In the genomic region with DNA sequence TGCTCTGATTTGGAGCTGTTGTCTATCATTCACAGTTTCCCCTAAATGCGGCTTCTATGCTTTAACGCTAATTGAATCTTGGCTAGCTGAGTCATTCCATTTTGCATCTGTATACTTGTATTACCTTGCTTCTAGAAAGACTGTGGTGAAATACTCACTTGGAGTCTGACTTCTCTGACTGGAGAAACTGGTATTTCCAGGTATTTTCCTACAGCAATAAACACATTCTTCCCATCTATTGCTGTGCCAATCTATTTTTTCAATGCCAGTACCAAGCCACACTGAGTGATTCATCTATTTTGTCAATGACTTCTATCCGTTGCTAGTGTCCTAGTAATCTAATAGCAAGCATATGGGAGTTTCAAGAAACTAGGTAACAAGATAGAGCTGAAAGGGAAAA, we compare ENCODE assay signal across 15 cellular contexts.
DNase-seq lines count a peak whose midpoint lies in the region; ATAC-seq and TF ChIP-seq lines count a peak whose summit lies in the region.
"Had no signal": no experiment of that assay in that cellular context is flagged by ENCODE, and none has a peak within 500 bp of the region (broad histone marks: within the 10 kb centered on the region; RNA-seq: fewer than 3 reads in every experiment).

No MANE protein-coding gene starts in this region.

- WGBS in trophoblast cell (ENCODE audit: extremely low coverage, insufficient coverage, insufficient read length), result no CpG with 5 or more reads among the region's 3 CpGs

- H3K27me3 Mint-ChIP-seq in Calu3 (ENCODE audit: unreplicated experiment), result no peaks in the 10 kb centered on the region
- H3K27me3 Mint-ChIP-seq: stimulated activated memory B cell treated with anti-CD40 and anti-IgM and Interleukin-4, amounts not matched to agents 10 μg/mL and 1 μg/mL and 100 μg/mL, for 72 hours had no signal

- H4K12ac ChIP-seq in trophoblast cell (ENCODE audit: low read depth, low read length), result no peak overlapping the region

- no peak overlapping the region for H3K18ac ChIP-seq in trophoblast cell (ENCODE audit: low read length)

- TF ChIP-seq CTCF in Calu3 (IDR thresholded peaks at IDR 0.05; ENCODE audit: unreplicated experiment) (no peak), epithelial cell of esophagus (IDR thresholded peaks at IDR 0.05; ENCODE audit: insufficient read depth, low read depth, low read length, missing control alignments) (no peak)

- CTCF ChIA-PET in Calu3 (lab: Charles Lee), result no interaction called here

- no TSS peak for BruUV-seq in Calu3 (replicated peaks; lab: Mats Ljungman, UMichigan)

- H3K23ac ChIP-seq in trophoblast cell (ENCODE audit: low read length), result no peak overlapping the region

- peak overlapping the region; percentile 67 for H3K27ac Mint-ChIP-seq in Calu3 (ENCODE audit: unreplicated experiment)
- H3K27ac Mint-ChIP-seq: activated T-helper 2 cell treated with anti-CD3 and anti-CD28 coated beads, Interferon-gamma antibody, Interleukin-2, Interleukin-4, amounts not matched to agents 10 μg/mL and 5 μg/mL and 100 μg/mL, durations not matched to agents 14 hours and 24 hours and 36 hours; stimulated activated memory B cell treated with anti-CD40 and anti-IgM and Interleukin-4, amounts not matched to agents 10 μg/mL and 1 μg/mL and 100 μg/mL, for 72 hours had no signal

- peak; percentile 70 for TF ChIP-seq EP300 in Ishikawa (IDR thresholded peaks at IDR 0.05; ENCODE audit: borderline replicate concordance)

- H3K9me3 Mint-ChIP-seq in Calu3 (ENCODE audit: low read depth, unreplicated experiment), result no peaks in the 10 kb centered on the region
- H3K9me3 Mint-ChIP-seq: activated T-helper 2 cell treated with anti-CD3 and anti-CD28 coated beads, Interferon-gamma antibody, Interleukin-2, Interleukin-4, amounts not matched to agents 10 μg/mL and 5 μg/mL and 100 μg/mL, durations not matched to agents 14 hours and 24 hours and 36 hours; stimulated activated memory B cell treated with anti-CD40 and anti-IgM and Interleukin-4, amounts not matched to agents 10 μg/mL and 1 μg/mL and 100 μg/mL, for 72 hours had no signal

- H3K9ac ChIP-seq in trophoblast cell (ENCODE audit: low read length), result no peak overlapping the region
- H3K9ac ChIP-seq: SK-N-SH had no signal

- intact Hi-C loops in Calu3 (cut with micrococcal nuclease; ENCODE audit: unreplicated experiment), result no loop called here

- peaks cover 26% of the 10 kb centered on the region for H3K4me1 Mint-ChIP-seq in Calu3 (ENCODE audit: low read depth, unreplicated experiment)

- H2AFZ ChIP-seq in trophoblast cell (ENCODE audit: insufficient read depth, low read length, poor library complexity), result no peak overlapping the region

- no peak overlapping the region for H3K4me2 ChIP-seq in trophoblast cell (ENCODE audit: low read length)
- H3K4me2 ChIP-seq: SK-N-SH had no signal

- no peaks in the 10 kb centered on the region for H3K79me2 ChIP-seq in trophoblast cell (ENCODE audit: control insufficient read depth, insufficient read depth, low read length, poor library complexity)

- H3K4me3 ChIP-seq in epithelial cell of esophagus (ENCODE audit: low read length) (no peak overlapping the region), trophoblast cell (ENCODE audit: low read depth, low read length) (no peak overlapping the region)

- DNase-seq in Calu3 (peak; percentile 11), epithelial cell of esophagus (ENCODE audit: low read depth) (peak; percentile 98), trophoblast cell (peak; percentile 69 to 96), SK-N-DZ (ENCODE audit: low spot score) (no peak), T-helper 9 cell (no peak)
- DNase-seq: activated CD4-positive, CD25-positive, alpha-beta regulatory T cell; foreskin fibroblast; NCI-H2171 treated with DMSO at 0.1 percent for 48 hours; SK-N-SH; stimulated activated CD4-positive, alpha-beta T cell treated with anti-CD3 and anti-CD28 coated beads, Interleukin-4, amount 100 ng/mL, for 24 hours had no signal

- no peak overlapping the region for H2BK12ac ChIP-seq in trophoblast cell (ENCODE audit: low read length)

- H3K36me3 Mint-ChIP-seq in Calu3 (ENCODE audit: insufficient read depth, unreplicated experiment), result no peaks in the 10 kb centered on the region
- H3K36me3 Mint-ChIP-seq: stimulated activated memory B cell treated with anti-CD40 and anti-IgM and Interleukin-4, amounts not matched to agents 10 μg/mL and 1 μg/mL and 100 μg/mL, for 72 hours had no signal

- H3K79me1 ChIP-seq in trophoblast cell (ENCODE audit: low read length), result peaks cover 6% of the 10 kb centered on the region

- no peak overlapping the region for H2AK5ac ChIP-seq in trophoblast cell (ENCODE audit: low read length)

- H2BK120ac ChIP-seq in trophoblast cell (ENCODE audit: insufficient read depth, low read length, poor library complexity), result no peak overlapping the region

- no peak overlapping the region for H3K4me3 Mint-ChIP-seq in Calu3 (ENCODE audit: low read depth, unreplicated experiment)
- H3K4me3 Mint-ChIP-seq: stimulated activated memory B cell treated with anti-CD40 and anti-IgM and Interleukin-4, amounts not matched to agents 10 μg/mL and 1 μg/mL and 100 μg/mL, for 72 hours had no signal

- peak; percentile 16; the same call in 1 of the 2 replicates for TF ChIP-seq RAD21 in Ishikawa (IDR thresholded peaks at IDR 0.05; ENCODE audit: low read depth)

- H3K27ac ChIP-seq in trophoblast cell (ENCODE audit: low read depth, low read length), result no peak overlapping the region
- H3K27ac ChIP-seq: HL-60 had no signal

- H3K4me1 ChIP-seq in trophoblast cell (ENCODE audit: control insufficient read depth in 1 of 2, insufficient read depth in 2 of 2, low read length in 2 of 2), result peaks cover 3 to 4% of the 10 kb centered on the region in 2 experiments

- H3K36me3 ChIP-seq in trophoblast cell (ENCODE audit: control insufficient read depth in 1 of 2, insufficient read depth in 2 of 2, low read length in 2 of 2), result no peaks in the 10 kb centered on the region

- ATAC-seq in SK-N-SH treated with all-trans-retinoic acid at 6 μM for 48 hours, result no peak
- ATAC-seq: stimulated activated memory B cell treated with anti-CD40 and anti-IgM and Interleukin-4, amounts not matched to agents 10 μg/mL and 1 μg/mL and 100 μg/mL, for 72 hours had no signal

- no peaks in the 10 kb centered on the region for H3K9me3 ChIP-seq in trophoblast cell (ENCODE audit: insufficient read depth, low read depth, low read length)
- H3K9me3 ChIP-seq: SK-N-SH had no signal

- no peaks in the 10 kb centered on the region for H3K27me3 ChIP-seq in trophoblast cell (ENCODE audit: insufficient read depth, low read length)

- H3K14ac ChIP-seq in trophoblast cell (ENCODE audit: low read length), result no peak overlapping the region

- H4K91ac ChIP-seq in trophoblast cell (ENCODE audit: low read depth, low read length), result no peak overlapping the region

- no peak overlapping the region for H3K4ac ChIP-seq in trophoblast cell (ENCODE audit: low read depth, low read length)

- no peak overlapping the region for H4K8ac ChIP-seq in trophoblast cell (ENCODE audit: low read depth, low read length)

- H2BK5ac ChIP-seq in trophoblast cell (ENCODE audit: low read depth, low read length, poor library complexity), result no peak overlapping the region

TF ChIP-seq in Ishikawa, 13 proteins besides CTCF, POLR2A, EP300 and RAD21 (continues in another document):
- TF ChIP-seq NFIC (IDR thresholded peaks at IDR 0.05) (peak; percentile 91), CEBPB (IDR thresholded peaks at IDR 0.05) (peak; percentile 80), YY1 (IDR thresholded peaks at IDR 0.05; ENCODE audit: low read depth) (0 out of 2 replicates have a peak, but pooled peaks have one; percentile 36), MAX (IDR thresholded peaks at IDR 0.05) (0 out of 2 replicates have a peak, but pooled peaks have one; percentile 25), USF1 (IDR thresholded peaks at IDR 0.05) (no peak), TAF1 (IDR thresholded peaks at IDR 0.05; ENCODE audit: low read depth) (no peak), ZBTB7A (IDR thresholded peaks at IDR 0.05; ENCODE audit: low read depth) (no peak), CREB1 (IDR thresholded peaks at IDR 0.05; ENCODE audit: low read depth) (no peak), FOXM1 (IDR thresholded peaks at IDR 0.05; ENCODE audit: borderline replicate concordance, low read depth) (peak; percentile 62; the same call in 1 of the 2 replicates), TCF12 (IDR thresholded peaks at IDR 0.05; ENCODE audit: low read depth) (peak; percentile 63)

TF ChIP-seq in SK-N-SH treated with all-trans-retinoic acid at 6 μM for 48 hours, 23 proteins besides CTCF, POLR2A, EP300 and RAD21 (continues in another document):
- TF ChIP-seq CSDC2 (CRISPR knock-in tag; IDR thresholded peaks at IDR 0.05) (no peak), OSR1 (CRISPR knock-in tag; IDR thresholded peaks at IDR 0.05) (no peak), POU6F1 (CRISPR knock-in tag; IDR thresholded peaks at IDR 0.05; ENCODE audit: borderline replicate concordance, low read depth) (no peak), ARNTL (CRISPR knock-in tag; IDR thresholded peaks at IDR 0.05; ENCODE audit: borderline replicate concordance, low read depth) (no peak), ZFP3 (CRISPR knock-in tag; IDR thresholded peaks at IDR 0.05) (no peak), ZC3H10 (CRISPR knock-in tag; IDR thresholded peaks at IDR 0.05) (no peak), SNAI2 (CRISPR knock-in tag; IDR thresholded peaks at IDR 0.05) (no peak), RARB (CRISPR knock-in tag; IDR thresholded peaks at IDR 0.05) (no peak), ZNF8 (CRISPR knock-in tag; IDR thresholded peaks at IDR 0.05) (no peak)

Comparison
In these comparisons a context has a peak if more than half of its experiments do, and no peak if none do; other contexts are left out.
1. DNase-seq: peak in Calu3 (single experiment), epithelial cell of esophagus (single experiment) and trophoblast cell (2 of 2); none in SK-N-DZ (single experiment) and T-helper 9 cell (single experiment).